ENCODE assay signal across 23 cellular contexts in genomic region chr14:36834293-36834692, GRCh38.
"Had no signal": no experiment of that assay in that cellular context is flagged by ENCODE, and none has a peak within 500 bp of the region (broad histone marks: within the 10 kb centered on the region; RNA-seq: fewer than 3 reads in every experiment).

No MANE protein-coding gene starts in this region.

- H3K27ac ChIP-seq: dorsolateral prefrontal cortex, heart left ventricle, neutrophil, psoas muscle, spleen, testis, tibial nerve, upper lobe of right lung, vagina had no signal

- H3K27me3 ChIP-seq: neutrophil, testis, tibial nerve, upper lobe of right lung, vagina had no signal

- ATAC-seq: heart left ventricle; psoas muscle; sciatic nerve; stimulated activated naive B cell treated with anti-CD40 and anti-IgM and Interleukin-4, amounts not matched to agents 10 μg/mL and 1 μg/mL and 100 μg/mL, for 72 hours; stimulated activated naive CD8-positive, alpha-beta T cell treated with anti-CD3 and anti-CD28 coated beads, Interleukin-15, amount 100 ng/mL, for 72 hours; upper lobe of right lung had no signal

- H3K27ac Mint-ChIP-seq: naive B cell; nephron; stimulated activated naive B cell treated with anti-CD40 and anti-IgM and Interleukin-4, amounts not matched to agents 10 μg/mL and 1 μg/mL and 100 μg/mL, for 72 hours; stimulated activated naive CD8-positive, alpha-beta T cell treated with anti-CD3 and anti-CD28 coated beads, Interleukin-15, amount 100 ng/mL, for 72 hours had no signal

- H3K4me3 ChIP-seq: dorsolateral prefrontal cortex, heart left ventricle, psoas muscle, spleen, testis, tibial nerve, upper lobe of right lung, vagina had no signal

- H3K27me3 Mint-ChIP-seq: naive B cell; stimulated activated naive B cell treated with anti-CD40 and anti-IgM and Interleukin-4, amounts not matched to agents 10 μg/mL and 1 μg/mL and 100 μg/mL, for 72 hours; stimulated activated naive CD8-positive, alpha-beta T cell treated with anti-CD3 and anti-CD28 coated beads, Interleukin-15, amount 100 ng/mL, for 72 hours had no signal

- H3K4me1 Mint-ChIP-seq: naive B cell; nephron; stimulated activated naive B cell treated with anti-CD40 and anti-IgM and Interleukin-4, amounts not matched to agents 10 μg/mL and 1 μg/mL and 100 μg/mL, for 72 hours; stimulated activated naive CD8-positive, alpha-beta T cell treated with anti-CD3 and anti-CD28 coated beads, Interleukin-15, amount 100 ng/mL, for 72 hours had no signal

- H3K4me1 ChIP-seq: heart left ventricle, psoas muscle, spleen, testis, tibial nerve, upper lobe of right lung, vagina had no signal

- H3K4me3 Mint-ChIP-seq: naive B cell; nephron; stimulated activated naive B cell treated with anti-CD40 and anti-IgM and Interleukin-4, amounts not matched to agents 10 μg/mL and 1 μg/mL and 100 μg/mL, for 72 hours; stimulated activated naive CD8-positive, alpha-beta T cell treated with anti-CD3 and anti-CD28 coated beads, Interleukin-15, amount 100 ng/mL, for 72 hours had no signal

- H3K9me3 Mint-ChIP-seq: nephron had no signal

- DNase-seq: dorsolateral prefrontal cortex; effector CD8-positive, alpha-beta T cell; foreskin melanocyte; heart left ventricle; hippocampal formation; kidney glomerular epithelial cell; mesendoderm; naive B cell; psoas muscle; retina; spleen; stimulated activated CD4-positive, alpha-beta T cell treated with anti-CD3 and anti-CD28 coated beads, Interleukin-15, amount 100 ng/mL, for 24 hours; stimulated activated CD4-positive, alpha-beta T cell treated with anti-CD3 and anti-CD28 coated beads, Interleukin-2, amount 100 ng/mL, for 24 hours; stimulated activated CD4-positive, alpha-beta T cell treated with anti-CD3 and anti-CD28 coated beads, Interleukin-4, amount 100 ng/mL, for 4 hours; stimulated activated naive B cell treated with anti-CD40 and anti-IgM and Interleukin-4, amounts not matched to agents 10 μg/mL and 1 μg/mL and 100 μg/mL, for 72 hours; stimulated activated naive CD8-positive, alpha-beta T cell treated with anti-CD3 and anti-CD28 coated beads, Interleukin-15, amount 100 ng/mL, for 72 hours; testis; upper lobe of right lung had no signal

- H3K36me3 Mint-ChIP-seq: naive B cell; stimulated activated naive B cell treated with anti-CD40 and anti-IgM and Interleukin-4, amounts not matched to agents 10 μg/mL and 1 μg/mL and 100 μg/mL, for 72 hours had no signal

- H3K9me3 ChIP-seq: heart left ventricle, neutrophil, psoas muscle, spleen, testis, tibial nerve, upper lobe of right lung, vagina had no signal

- H3K36me3 ChIP-seq: heart left ventricle, neutrophil, spleen, tibial nerve, upper lobe of right lung, vagina had no signal
